ENCODE assay signal across 11 cellular contexts in genomic region chr6:156773935-156774871, GRCh38. TPM values are rescaled to one million over a fixed set of nuclear protein-coding genes. Genes with fewer than 3 reads are reported as not detected.
DNase-seq lines count a peak whose midpoint lies in the region; TF ChIP-seq lines count a peak whose summit lies in the region.
"Had no signal": no experiment of that assay in that cellular context is flagged by ENCODE, and none has a peak within 500 bp of the region (broad histone marks: within the 10 kb centered on the region; RNA-seq: fewer than 3 reads in every experiment).

No MANE protein-coding gene starts in this region.

- no peaks in the 10 kb centered on the region for H3K27me3 ChIP-seq in CD4-positive, alpha-beta memory T cell (ENCODE audit: insufficient read depth, low read length)
- H3K27me3 ChIP-seq in esophagus squamous epithelium (no peaks in the 10 kb centered on the region), sigmoid colon (no peaks in the 10 kb centered on the region)

- 61 to 67% methylated on average over 15 of the region's 15 CpGs for WGBS in esophagus squamous epithelium, 2 donors
- WGBS in sigmoid colon, 2 donors = 72 to 82% methylated on average over 15 of the region's 15 CpGs

- TF ChIP-seq EP300 in sigmoid colon (IDR thresholded peaks at IDR 0.05) = no peak

- no peaks in the 10 kb centered on the region for H3K36me3 ChIP-seq in CD4-positive, alpha-beta memory T cell (ENCODE audit: insufficient read depth, low read length)
- H3K36me3 ChIP-seq in esophagus squamous epithelium (no peaks in the 10 kb centered on the region), sigmoid colon (no peaks in the 10 kb centered on the region)

- peaks cover 12 to 28% (median 20%) of the 10 kb centered on the region in 4 donors for H3K4me1 Mint-ChIP-seq in CD4-positive, alpha-beta memory T cell
- peaks cover 18% of the 10 kb centered on the region for H3K4me1 Mint-ChIP-seq in activated CD4-positive, alpha-beta memory T cell treated with anti-CD3 and anti-CD28 coated beads for 36 hours (ENCODE audit: low read depth)

- H3K9me3 Mint-ChIP-seq in CD4-positive, alpha-beta memory T cell = peaks cover 0 to 3% (median 0%) of the 10 kb centered on the region in 8 donors
- no peaks in the 10 kb centered on the region for H3K9me3 Mint-ChIP-seq in activated CD4-positive, alpha-beta memory T cell treated with anti-CD3 and anti-CD28 coated beads for 36 hours
- H3K9me3 Mint-ChIP-seq: activated naive CD4-positive, alpha-beta T cell treated with anti-CD3 and anti-CD28 coated beads, Interleukin-2, amount 50 U/mL, for 24 hours had no signal

- no peak for DNase-seq in CD4-positive, alpha-beta memory T cell
- peak; percentile 32 for DNase-seq in NB4 (ENCODE audit: low read depth)
- no peak for DNase-seq in esophagus squamous epithelium (lab: John Stamatoyannopoulos, UW)
- no peak for DNase-seq in sigmoid colon
- no peak for DNase-seq in epidermal melanocyte (ENCODE audit: insufficient read length, low spot score)
- DNase-seq in activated CD4-positive, alpha-beta memory T cell treated with anti-CD3 and anti-CD28 coated beads for 36 hours = no peak
- no peak for DNase-seq in AG20443 (ENCODE audit: low spot score)
- DNase-seq in caudate nucleus (lab: John Stamatoyannopoulos, UW) = no peak
- DNase-seq: effector CD8-positive, alpha-beta T cell; stimulated activated CD4-positive, alpha-beta T cell treated with anti-CD3 and anti-CD28 coated beads, Interleukin-1b, Interleukin-23, amount 100 ng/mL, for 48 hours had no signal

- POLR2A ChIA-PET in CD4-positive, alpha-beta memory T cell (lab: Charles Lee; ENCODE audit: partially characterized antibody) = no interaction called here
- POLR2A ChIA-PET in activated CD4-positive, alpha-beta memory T cell treated with anti-CD3 and anti-CD28 coated beads for 36 hours (lab: Charles Lee) = no interaction called here

- intact Hi-C loops in CD4-positive, alpha-beta memory T cell (cut with micrococcal nuclease) = no loop called here
- intact Hi-C loops in esophagus squamous epithelium (cut with DNase I) (loop anchor here (10.0 kb wide), 1 partner anchor 209 kb away; no protein-coding TSS in a partner anchor), sigmoid colon (cut with DNase I) (no loop called here)
- intact Hi-C loops in activated CD4-positive, alpha-beta memory T cell treated with anti-CD3 and anti-CD28 coated beads for 36 hours (cut with micrococcal nuclease) = no loop called here

- no peak overlapping the region for H3K4me3 Mint-ChIP-seq in CD4-positive, alpha-beta memory T cell
- H3K4me3 Mint-ChIP-seq in activated CD4-positive, alpha-beta memory T cell treated with anti-CD3 and anti-CD28 coated beads for 36 hours = no peak overlapping the region

- no peak for TF ChIP-seq CTCF in NB4 (IDR thresholded peaks at IDR 0.05; ENCODE audit: low read depth, low read length)
- no peak for TF ChIP-seq CTCF in esophagus squamous epithelium (IDR thresholded peaks at IDR 0.05)
- no peak for TF ChIP-seq CTCF in sigmoid colon (IDR thresholded peaks at IDR 0.05)

- H3K36me3 Mint-ChIP-seq in CD4-positive, alpha-beta memory T cell = peaks cover 0 to 7% of the 10 kb centered on the region in 2 donors
- H3K36me3 Mint-ChIP-seq in activated CD4-positive, alpha-beta memory T cell treated with anti-CD3 and anti-CD28 coated beads for 36 hours = peaks cover 2% of the 10 kb centered on the region
- H3K36me3 Mint-ChIP-seq: activated naive CD4-positive, alpha-beta T cell treated with anti-CD3 and anti-CD28 coated beads, Interleukin-2, amount 50 U/mL, for 24 hours had no signal

- H3K9me3 ChIP-seq in CD4-positive, alpha-beta memory T cell (ENCODE audit: control insufficient read depth in 1 of 2, low read length in 2 of 2) = no peaks in the 10 kb centered on the region
- H3K9me3 ChIP-seq in esophagus squamous epithelium (no peaks in the 10 kb centered on the region), sigmoid colon (no peaks in the 10 kb centered on the region)

- TF ChIP-seq POLR2A in NB4 (IDR thresholded peaks at IDR 0.05; ENCODE audit: extremely low read depth, insufficient read length) (no peak), esophagus squamous epithelium (IDR thresholded peaks at IDR 0.05) (no peak), sigmoid colon (IDR thresholded peaks at IDR 0.05) (no peak)

- CTCF ChIA-PET in CD4-positive, alpha-beta memory T cell (lab: Charles Lee; ENCODE audit: partially characterized antibody) = no interaction called here
- CTCF ChIA-PET in activated CD4-positive, alpha-beta memory T cell treated with anti-CD3 and anti-CD28 coated beads for 36 hours (lab: Charles Lee) = no interaction called here

- H3K27ac ChIP-seq in CD4-positive, alpha-beta memory T cell (ENCODE audit: low read depth, low read length) = no peak overlapping the region
- H3K27ac ChIP-seq in esophagus squamous epithelium (peak overlapping the region in 3 of 4 donors; percentile 56 to 99 (median 98)), sigmoid colon (peak overlapping the region; percentile 97 to 99 (median 98)), caudate nucleus (ENCODE audit: low read depth, low read length) (no peak overlapping the region)

- H3K4me1 ChIP-seq in CD4-positive, alpha-beta memory T cell (ENCODE audit: insufficient read depth, low read length) = peaks cover 11% of the 10 kb centered on the region
- H3K4me1 ChIP-seq in esophagus squamous epithelium = peaks cover 0 to 28% (median 17%) of the 10 kb centered on the region in 3 donors
- H3K4me1 ChIP-seq in sigmoid colon = peaks cover 3 to 22% (median 18%) of the 10 kb centered on the region in 4 donors

- peak overlapping the region in 5 of 7 donors; percentile 14 to 80 (median 54) for H3K27ac Mint-ChIP-seq in CD4-positive, alpha-beta memory T cell
- no peak overlapping the region for H3K27ac Mint-ChIP-seq in activated CD4-positive, alpha-beta memory T cell treated with anti-CD3 and anti-CD28 coated beads for 36 hours
- H3K27ac Mint-ChIP-seq: activated naive CD4-positive, alpha-beta T cell treated with anti-CD3 and anti-CD28 coated beads, Interleukin-2, amount 50 U/mL, for 24 hours had no signal

- no peaks in the 10 kb centered on the region for H3K27me3 Mint-ChIP-seq in CD4-positive, alpha-beta memory T cell
- no peaks in the 10 kb centered on the region for H3K27me3 Mint-ChIP-seq in activated CD4-positive, alpha-beta memory T cell treated with anti-CD3 and anti-CD28 coated beads for 36 hours
- H3K27me3 Mint-ChIP-seq: activated naive CD4-positive, alpha-beta T cell treated with anti-CD3 and anti-CD28 coated beads, Interleukin-2, amount 50 U/mL, for 24 hours had no signal

- no peak overlapping the region for H3K4me3 ChIP-seq in CD4-positive, alpha-beta memory T cell (ENCODE audit: low read length in 2 of 2)
- H3K4me3 ChIP-seq in NB4 (ENCODE audit: low read depth, low read length) (no peak overlapping the region), esophagus squamous epithelium (peak overlapping the region in 2 of 4 donors; percentile 16 to 26), sigmoid colon (no peak overlapping the region)

RNA-seq across cellular contexts. Expression of gene ARID1B, which starts 3.0 kb away (rescaled TPM):
- 100 to 1,000 TPM; 118 to 131 TPM for total RNA-seq in CD4-positive, alpha-beta memory T cell
- 10 to 100 TPM in 1 of 2 donors, 1 to 10 TPM in 1; 5.4 to 26.5 TPM for polyA plus RNA-seq in CD4-positive, alpha-beta memory T cell
- total RNA-seq in esophagus squamous epithelium (100 to 1,000 TPM in 1 of 4 donors, 10 to 100 TPM in 3; 25.2 to 103 (median 59.5) TPM), sigmoid colon (100 to 1,000 TPM in 1 of 4 donors, 10 to 100 TPM in 3; 69.6 to 115 (median 78.8) TPM)
- 10 to 100 TPM in 1 of 3 donors, 1 to 10 TPM in 2; 8.4 to 30.4 (median 8.6) TPM for polyA plus RNA-seq in sigmoid colon
- total RNA-seq in activated CD4-positive, alpha-beta memory T cell treated with anti-CD3 and anti-CD28 coated beads for 36 hours = 10 to 100 TPM; 39.0 to 41.5 TPM

Comparison
In these comparisons a context has a peak if more than half of its experiments do, and no peak if none do; other contexts are left out.
1. H3K27ac ChIP-seq: peak in esophagus squamous epithelium (3 of 4) and sigmoid colon (4 of 4); none in CD4-positive, alpha-beta memory T cell (single experiment) and caudate nucleus (single experiment).